Comparison of ENCODE assay signal across 1 cellular context in the genomic region with DNA sequence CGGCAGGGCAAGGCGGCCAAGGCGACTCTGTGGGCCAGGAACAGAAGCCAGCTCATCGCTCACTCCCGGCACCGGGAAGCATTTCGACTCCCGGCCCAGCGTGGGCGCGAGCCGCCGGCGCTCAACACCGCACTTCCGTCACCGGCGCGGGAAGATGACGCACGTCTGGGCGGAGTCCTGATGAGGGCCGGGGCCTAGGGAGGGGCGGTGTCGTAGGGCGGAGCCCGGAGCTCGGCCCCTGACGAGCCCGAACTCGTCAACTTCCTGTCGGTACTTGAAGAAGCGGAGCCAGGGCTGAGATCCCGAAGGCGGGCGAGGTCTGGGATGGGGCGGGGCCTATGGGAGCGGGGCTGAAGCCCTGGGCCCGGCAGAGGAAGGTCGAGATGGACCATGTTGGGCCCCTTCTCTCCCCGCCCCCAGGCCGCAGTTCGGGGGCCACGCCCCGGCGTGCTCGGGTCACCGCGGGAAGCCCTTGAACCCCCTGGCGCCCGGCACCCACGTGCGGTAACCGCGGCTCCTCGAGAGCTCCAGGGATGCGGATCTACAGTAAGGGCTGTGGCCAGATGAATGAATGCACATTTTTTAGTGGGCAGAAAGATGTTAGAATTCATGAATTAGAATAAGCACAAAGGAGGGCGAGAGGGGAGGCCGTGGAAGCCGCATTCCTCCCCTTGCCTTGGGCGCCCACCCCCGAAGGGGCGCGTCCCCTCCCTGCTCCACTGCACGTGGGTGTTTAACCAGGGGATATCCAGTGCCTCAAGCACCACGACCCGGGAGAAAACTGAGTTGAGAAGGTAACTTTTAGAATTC.
TF ChIP-seq lines count a peak whose summit lies in the region.

A gene with protein sequence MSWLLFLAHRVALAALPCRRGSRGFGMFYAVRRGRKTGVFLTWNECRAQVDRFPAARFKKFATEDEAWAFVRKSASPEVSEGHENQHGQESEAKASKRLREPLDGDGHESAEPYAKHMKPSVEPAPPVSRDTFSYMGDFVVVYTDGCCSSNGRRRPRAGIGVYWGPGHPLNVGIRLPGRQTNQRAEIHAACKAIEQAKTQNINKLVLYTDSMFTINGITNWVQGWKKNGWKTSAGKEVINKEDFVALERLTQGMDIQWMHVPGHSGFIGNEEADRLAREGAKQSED (minus strand): TSS at position 129 of the 810 bp plus-strand sequence. CDS start 73 bp downstream, at position 56.

TF ChIP-seq in K562, 482 proteins besides CTCF, POLR2A, EP300 and RAD21 (continued from another document and continues in another):
- peak in 1 of 2 experiments; percentile 83; a peak in 2 of 4 replicates for TF ChIP-seq TBL1XR1 (IDR thresholded peaks at IDR 0.05; ENCODE audit: low read length in 2 of 2)
- 0 out of 2 replicates have a peak, but pooled peaks have one; percentile 17 for TF ChIP-seq BCOR (IDR thresholded peaks at IDR 0.05)
- TF ChIP-seq, protein P1, sequence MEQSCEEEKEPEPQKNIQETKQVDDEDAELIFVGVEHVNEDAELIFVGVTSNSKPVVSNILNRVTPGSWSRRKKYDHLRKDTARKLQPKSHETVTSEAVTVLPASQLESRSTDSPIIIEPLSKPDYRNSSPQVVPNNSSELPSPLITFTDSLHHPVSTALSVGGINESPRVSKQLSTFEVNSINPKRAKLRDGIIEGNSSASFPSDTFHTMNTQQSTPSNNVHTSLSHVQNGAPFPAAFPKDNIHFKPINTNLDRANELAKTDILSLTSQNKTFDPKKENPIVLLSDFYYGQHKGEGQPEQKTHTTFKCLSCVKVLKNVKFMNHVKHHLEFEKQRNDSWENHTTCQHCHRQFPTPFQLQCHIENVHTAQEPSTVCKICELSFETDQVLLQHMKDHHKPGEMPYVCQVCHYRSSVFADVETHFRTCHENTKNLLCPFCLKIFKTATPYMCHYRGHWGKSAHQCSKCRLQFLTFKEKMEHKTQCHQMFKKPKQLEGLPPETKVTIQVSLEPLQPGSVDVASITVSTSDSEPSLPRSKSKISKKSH (CRISPR knock-in tag; IDR thresholded peaks at IDR 0.05), result no peak
- TF ChIP-seq FIP1L1 (IDR thresholded peaks at IDR 0.05; ENCODE audit: low read depth, low read length, poor library complexity, severe bottlenecking), result peak; percentile 60
- TF ChIP-seq RBM25 (IDR thresholded peaks at IDR 0.05; ENCODE audit: low read depth, low read length, severe bottlenecking), result no peak
- TF ChIP-seq RBM22 (IDR thresholded peaks at IDR 0.05; ENCODE audit: low read depth, low read length, poor library complexity, severe bottlenecking), result no peak
- TF ChIP-seq ZNF57 (CRISPR knock-in tag; IDR thresholded peaks at IDR 0.05), result no peak
- TF ChIP-seq FOXA3 (CRISPR knock-in tag; conservative IDR thresholded peaks at IDR 0.05 in 1 of 2, IDR thresholded peaks at IDR 0.05 in 1 of 2), result peak in 1 of 2 experiments; percentile 22; a peak in 1 of 4 replicates
- TF ChIP-seq, protein P2, sequence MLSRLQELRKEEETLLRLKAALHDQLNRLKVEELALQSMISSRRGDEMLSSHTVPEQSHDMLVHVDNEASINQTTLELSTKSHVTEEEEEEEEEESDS (CRISPR knock-in tag; IDR thresholded peaks at IDR 0.05), result no peak
- TF ChIP-seq KLF10 (CRISPR knock-in tag; IDR thresholded peaks at IDR 0.05), result no peak
- TF ChIP-seq FOXJ3 (CRISPR knock-in tag; IDR thresholded peaks at IDR 0.05), result no peak
- TF ChIP-seq, protein P3, sequence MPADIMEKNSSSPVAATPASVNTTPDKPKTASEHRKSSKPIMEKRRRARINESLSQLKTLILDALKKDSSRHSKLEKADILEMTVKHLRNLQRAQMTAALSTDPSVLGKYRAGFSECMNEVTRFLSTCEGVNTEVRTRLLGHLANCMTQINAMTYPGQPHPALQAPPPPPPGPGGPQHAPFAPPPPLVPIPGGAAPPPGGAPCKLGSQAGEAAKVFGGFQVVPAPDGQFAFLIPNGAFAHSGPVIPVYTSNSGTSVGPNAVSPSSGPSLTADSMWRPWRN (IDR thresholded peaks at IDR 0.05; ENCODE audit: low read depth), result peak; percentile 95
- no peak for TF ChIP-seq ZNF41 (CRISPR knock-in tag; conservative IDR thresholded peaks at IDR 0.05)
- TF ChIP-seq HIVEP1 (CRISPR knock-in tag; IDR thresholded peaks at IDR 0.05), result no peak
- peak; percentile 50; the same call in 1 of the 2 replicates for TF ChIP-seq ZNF316 (IDR thresholded peaks at IDR 0.05)
- TF ChIP-seq PCBP1 (IDR thresholded peaks at IDR 0.05; ENCODE audit: low read depth, low read length, poor library complexity, severe bottlenecking), result peak; percentile 30
- TF ChIP-seq TEAD2 (tag; IDR thresholded peaks at IDR 0.05), result no peak
- no peak for TF ChIP-seq SPI1 (IDR thresholded peaks at IDR 0.05; ENCODE audit: borderline replicate concordance, low read depth, low read length)
- TF ChIP-seq MAFK (IDR thresholded peaks at IDR 0.05; ENCODE audit: low read length), result no peak
- no peak for TF ChIP-seq ZFPM2 (CRISPR knock-in tag; IDR thresholded peaks at IDR 0.05)
- TF ChIP-seq, protein P4, sequence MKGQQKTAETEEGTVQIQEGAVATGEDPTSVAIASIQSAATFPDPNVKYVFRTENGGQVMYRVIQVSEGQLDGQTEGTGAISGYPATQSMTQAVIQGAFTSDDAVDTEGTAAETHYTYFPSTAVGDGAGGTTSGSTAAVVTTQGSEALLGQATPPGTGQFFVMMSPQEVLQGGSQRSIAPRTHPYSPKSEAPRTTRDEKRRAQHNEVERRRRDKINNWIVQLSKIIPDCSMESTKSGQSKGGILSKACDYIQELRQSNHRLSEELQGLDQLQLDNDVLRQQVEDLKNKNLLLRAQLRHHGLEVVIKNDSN (CRISPR knock-in tag; IDR thresholded peaks at IDR 0.05), result peak; percentile 63
- TF ChIP-seq, protein P5, sequence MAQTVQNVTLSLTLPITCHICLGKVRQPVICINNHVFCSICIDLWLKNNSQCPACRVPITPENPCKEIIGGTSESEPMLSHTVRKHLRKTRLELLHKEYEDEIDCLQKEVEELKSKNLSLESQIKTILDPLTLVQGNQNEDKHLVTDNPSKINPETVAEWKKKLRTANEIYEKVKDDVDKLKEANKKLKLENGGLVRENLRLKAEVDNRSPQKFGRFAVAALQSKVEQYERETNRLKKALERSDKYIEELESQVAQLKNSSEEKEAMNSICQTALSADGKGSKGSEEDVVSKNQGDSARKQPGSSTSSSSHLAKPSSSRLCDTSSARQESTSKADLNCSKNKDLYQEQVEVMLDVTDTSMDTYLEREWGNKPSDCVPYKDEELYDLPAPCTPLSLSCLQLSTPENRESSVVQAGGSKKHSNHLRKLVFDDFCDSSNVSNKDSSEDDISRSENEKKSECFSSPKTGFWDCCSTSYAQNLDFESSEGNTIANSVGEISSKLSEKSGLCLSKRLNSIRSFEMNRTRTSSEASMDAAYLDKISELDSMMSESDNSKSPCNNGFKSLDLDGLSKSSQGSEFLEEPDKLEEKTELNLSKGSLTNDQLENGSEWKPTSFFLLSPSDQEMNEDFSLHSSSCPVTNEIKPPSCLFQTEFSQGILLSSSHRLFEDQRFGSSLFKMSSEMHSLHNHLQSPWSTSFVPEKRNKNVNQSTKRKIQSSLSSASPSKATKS (CRISPR knock-in tag; IDR thresholded peaks at IDR 0.05), result no peak
- 0 out of 2 replicates have a peak, but pooled peaks have one; percentile 6 for TF ChIP-seq BRD4 (IDR thresholded peaks at IDR 0.05)
- no peak for TF ChIP-seq RBM34 (IDR thresholded peaks at IDR 0.05; ENCODE audit: borderline replicate concordance, insufficient read depth, low read length)
- no peak for TF ChIP-seq FOXM1 (IDR thresholded peaks at IDR 0.05; ENCODE audit: low read depth)
- TF ChIP-seq FOXM1 (CRISPR knock-in tag; IDR thresholded peaks at IDR 0.05; ENCODE audit: low read depth), result no peak
- TF ChIP-seq, protein P6, sequence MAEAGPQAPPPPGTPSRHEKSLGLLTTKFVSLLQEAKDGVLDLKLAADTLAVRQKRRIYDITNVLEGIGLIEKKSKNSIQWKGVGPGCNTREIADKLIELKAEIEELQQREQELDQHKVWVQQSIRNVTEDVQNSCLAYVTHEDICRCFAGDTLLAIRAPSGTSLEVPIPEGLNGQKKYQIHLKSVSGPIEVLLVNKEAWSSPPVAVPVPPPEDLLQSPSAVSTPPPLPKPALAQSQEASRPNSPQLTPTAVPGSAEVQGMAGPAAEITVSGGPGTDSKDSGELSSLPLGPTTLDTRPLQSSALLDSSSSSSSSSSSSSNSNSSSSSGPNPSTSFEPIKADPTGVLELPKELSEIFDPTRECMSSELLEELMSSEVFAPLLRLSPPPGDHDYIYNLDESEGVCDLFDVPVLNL (CRISPR knock-in tag; IDR thresholded peaks at IDR 0.05; ENCODE audit: low read depth), result no peak
- peak; percentile 98 for TF ChIP-seq L3MBTL2 (IDR thresholded peaks at IDR 0.05)
- TF ChIP-seq ETV6 (IDR thresholded peaks at IDR 0.05; ENCODE audit: borderline replicate concordance in 1 of 2, low read depth in 2 of 2, low read length in 1 of 2), result no peak
- no peak for TF ChIP-seq ETV6 (CRISPR knock-in tag; IDR thresholded peaks at IDR 0.05; ENCODE audit: borderline replicate concordance)
- TF ChIP-seq GABPA (tag; conservative IDR thresholded peaks at IDR 0.05; ENCODE audit: low read depth), result peak; percentile 93
- TF ChIP-seq FOXK2 (conservative IDR thresholded peaks at IDR 0.05 in 1 of 2, IDR thresholded peaks at IDR 0.05 in 1 of 2; ENCODE audit: low read depth in 2 of 2), result peak; percentile 78 to 80
- TF ChIP-seq ZEB2 (IDR thresholded peaks at IDR 0.05), result no peak
- TF ChIP-seq, protein P7, sequence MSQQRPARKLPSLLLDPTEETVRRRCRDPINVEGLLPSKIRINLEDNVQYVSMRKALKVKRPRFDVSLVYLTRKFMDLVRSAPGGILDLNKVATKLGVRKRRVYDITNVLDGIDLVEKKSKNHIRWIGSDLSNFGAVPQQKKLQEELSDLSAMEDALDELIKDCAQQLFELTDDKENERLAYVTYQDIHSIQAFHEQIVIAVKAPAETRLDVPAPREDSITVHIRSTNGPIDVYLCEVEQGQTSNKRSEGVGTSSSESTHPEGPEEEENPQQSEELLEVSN (IDR thresholded peaks at IDR 0.05; ENCODE audit: borderline replicate concordance in 1 of 2, extremely low read depth in 1 of 2, insufficient read depth in 1 of 2, insufficient read length in 1 of 2, low read depth in 1 of 2, low read length in 1 of 2, poor library complexity in 1 of 2, severe bottlenecking in 1 of 2), result peak; percentile 97 to 99
- TF ChIP-seq ZNF431 (CRISPR knock-in tag; IDR thresholded peaks at IDR 0.05), result peak; percentile 67; the same call in 1 of the 2 replicates
- TF ChIP-seq CEBPB (tag; IDR thresholded peaks at IDR 0.05), result no peak
- TF ChIP-seq NFRKB (IDR thresholded peaks at IDR 0.05; ENCODE audit: low read depth), result peak; percentile 53; the same call in 1 of the 2 replicates
- no peak for TF ChIP-seq ZNF253 (CRISPR knock-in tag; conservative IDR thresholded peaks at IDR 0.05)
- TF ChIP-seq HDAC6 (IDR thresholded peaks at IDR 0.05; ENCODE audit: low read depth, low read length), result no peak
- TF ChIP-seq SNIP1 (IDR thresholded peaks at IDR 0.05; ENCODE audit: low read depth), result no peak
- TF ChIP-seq NCOR1 (IDR thresholded peaks at IDR 0.05), result no peak
- TF ChIP-seq GTF2A2 (tag; IDR thresholded peaks at IDR 0.05), result no peak
- 0 out of 2 replicates have a peak, but pooled peaks have one; percentile 28 for TF ChIP-seq ZNF583 (CRISPR knock-in tag; IDR thresholded peaks at IDR 0.05)
- TF ChIP-seq SREBF1 (IDR thresholded peaks at IDR 0.05; ENCODE audit: borderline replicate concordance, low read depth, low read length), result no peak
- TF ChIP-seq ZBED1 (IDR thresholded peaks at IDR 0.05), result no peak
- peak; percentile 98 for TF ChIP-seq PHF8 (IDR thresholded peaks at IDR 0.05; ENCODE audit: borderline replicate concordance, low read length)
- no peak for TF ChIP-seq ZNF551 (CRISPR knock-in tag; IDR thresholded peaks at IDR 0.05)
- peak; percentile 67 for TF ChIP-seq MEIS2 (IDR thresholded peaks at IDR 0.05; ENCODE audit: partially characterized antibody)
- TF ChIP-seq BDP1 (IDR thresholded peaks at IDR 0.05; ENCODE audit: insufficient read depth, insufficient read length), result no peak
- no peak; the same call in 1 of the 2 replicates for TF ChIP-seq GTF2E2 (tag; IDR thresholded peaks at IDR 0.05)
- peak; percentile 97 to 99 for TF ChIP-seq SIN3A (IDR thresholded peaks at IDR 0.05; ENCODE audit: borderline replicate concordance in 2 of 2, control insufficient read depth in 1 of 2, low read depth in 2 of 2, low read length in 2 of 2)
- TF ChIP-seq, protein P8, sequence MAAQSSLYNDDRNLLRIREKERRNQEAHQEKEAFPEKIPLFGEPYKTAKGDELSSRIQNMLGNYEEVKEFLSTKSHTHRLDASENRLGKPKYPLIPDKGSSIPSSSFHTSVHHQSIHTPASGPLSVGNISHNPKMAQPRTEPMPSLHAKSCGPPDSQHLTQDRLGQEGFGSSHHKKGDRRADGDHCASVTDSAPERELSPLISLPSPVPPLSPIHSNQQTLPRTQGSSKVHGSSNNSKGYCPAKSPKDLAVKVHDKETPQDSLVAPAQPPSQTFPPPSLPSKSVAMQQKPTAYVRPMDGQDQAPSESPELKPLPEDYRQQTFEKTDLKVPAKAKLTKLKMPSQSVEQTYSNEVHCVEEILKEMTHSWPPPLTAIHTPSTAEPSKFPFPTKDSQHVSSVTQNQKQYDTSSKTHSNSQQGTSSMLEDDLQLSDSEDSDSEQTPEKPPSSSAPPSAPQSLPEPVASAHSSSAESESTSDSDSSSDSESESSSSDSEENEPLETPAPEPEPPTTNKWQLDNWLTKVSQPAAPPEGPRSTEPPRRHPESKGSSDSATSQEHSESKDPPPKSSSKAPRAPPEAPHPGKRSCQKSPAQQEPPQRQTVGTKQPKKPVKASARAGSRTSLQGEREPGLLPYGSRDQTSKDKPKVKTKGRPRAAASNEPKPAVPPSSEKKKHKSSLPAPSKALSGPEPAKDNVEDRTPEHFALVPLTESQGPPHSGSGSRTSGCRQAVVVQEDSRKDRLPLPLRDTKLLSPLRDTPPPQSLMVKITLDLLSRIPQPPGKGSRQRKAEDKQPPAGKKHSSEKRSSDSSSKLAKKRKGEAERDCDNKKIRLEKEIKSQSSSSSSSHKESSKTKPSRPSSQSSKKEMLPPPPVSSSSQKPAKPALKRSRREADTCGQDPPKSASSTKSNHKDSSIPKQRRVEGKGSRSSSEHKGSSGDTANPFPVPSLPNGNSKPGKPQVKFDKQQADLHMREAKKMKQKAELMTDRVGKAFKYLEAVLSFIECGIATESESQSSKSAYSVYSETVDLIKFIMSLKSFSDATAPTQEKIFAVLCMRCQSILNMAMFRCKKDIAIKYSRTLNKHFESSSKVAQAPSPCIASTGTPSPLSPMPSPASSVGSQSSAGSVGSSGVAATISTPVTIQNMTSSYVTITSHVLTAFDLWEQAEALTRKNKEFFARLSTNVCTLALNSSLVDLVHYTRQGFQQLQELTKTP (IDR thresholded peaks at IDR 0.05; ENCODE audit: low read depth in 1 of 2, partially characterized antibody in 2 of 2), result no peak
- TF ChIP-seq, protein P9, sequence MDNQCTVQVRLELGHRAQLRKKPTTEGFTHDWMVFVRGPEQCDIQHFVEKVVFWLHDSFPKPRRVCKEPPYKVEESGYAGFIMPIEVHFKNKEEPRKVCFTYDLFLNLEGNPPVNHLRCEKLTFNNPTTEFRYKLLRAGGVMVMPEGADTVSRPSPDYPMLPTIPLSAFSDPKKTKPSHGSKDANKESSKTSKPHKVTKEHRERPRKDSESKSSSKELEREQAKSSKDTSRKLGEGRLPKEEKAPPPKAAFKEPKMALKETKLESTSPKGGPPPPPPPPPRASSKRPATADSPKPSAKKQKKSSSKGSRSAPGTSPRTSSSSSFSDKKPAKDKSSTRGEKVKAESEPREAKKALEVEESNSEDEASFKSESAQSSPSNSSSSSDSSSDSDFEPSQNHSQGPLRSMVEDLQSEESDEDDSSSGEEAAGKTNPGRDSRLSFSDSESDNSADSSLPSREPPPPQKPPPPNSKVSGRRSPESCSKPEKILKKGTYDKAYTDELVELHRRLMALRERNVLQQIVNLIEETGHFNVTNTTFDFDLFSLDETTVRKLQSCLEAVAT (IDR thresholded peaks at IDR 0.05), result peak in 1 of 2 experiments; percentile 39; a peak in 1 of 4 replicates
- no peak for TF ChIP-seq ZNF3 (CRISPR knock-in tag; IDR thresholded peaks at IDR 0.05)
- TF ChIP-seq KDM2B (CRISPR knock-in tag; IDR thresholded peaks at IDR 0.05), result 0 out of 2 replicates have a peak, but pooled peaks have one; percentile 23
- no peak for TF ChIP-seq SRSF7 (optimal IDR thresholded peaks at IDR 0.05; ENCODE audit: low read depth, low read length)
